ENCODE assay signal across 17 cellular contexts in genomic region chr10:19499291-19499765, GRCh38.
A peak's percentile ranks its signal among the peaks of the same experiment; 100 is the strongest.
DNase-seq lines count a peak whose midpoint lies in the region; ATAC-seq and TF ChIP-seq lines count a peak whose summit lies in the region.
"Had no signal": no experiment of that assay in that cellular context is flagged by ENCODE, and none has a peak within 500 bp of the region (broad histone marks: within the 10 kb centered on the region; RNA-seq: fewer than 3 reads in every experiment).

No MANE protein-coding gene starts in this region.

- H3K9ac ChIP-seq in PC-3 (ENCODE audit: low read length) = no peak overlapping the region
- H3K9ac ChIP-seq: BLaER1 had no signal

- POLR2A ChIA-PET in A673 (lab: Charles Lee; ENCODE audit: low non-redundant PET) (no interaction called here), HEK293T (lab: Yijun Ruan, JAX) (no interaction called here), PC-3 (lab: Charles Lee; ENCODE audit: unreplicated experiment) (no interaction called here), OCI-LY7 (lab: Charles Lee) (interaction anchor here (0.7 kb wide), 1 partner anchor 847 kb away, joined by 4 read pairs; no protein-coding TSS in a partner anchor)

- H3K79me2 ChIP-seq in PC-3 (ENCODE audit: low read length) (no peaks in the 10 kb centered on the region), OCI-LY7 (ENCODE audit: insufficient read depth, low read depth, low read length) (no peaks in the 10 kb centered on the region)

- TF ChIP-seq CTCF in A673 (conservative IDR thresholded peaks at IDR 0.05; ENCODE audit: low read depth, low read length) (no peak), PC-3 (conservative IDR thresholded peaks at IDR 0.05; ENCODE audit: low read depth, low read length) (no peak), OCI-LY7 (conservative IDR thresholded peaks at IDR 0.05; ENCODE audit: low read length) (no peak), upper lobe of right lung (IDR thresholded peaks at IDR 0.05) (no peak)

- H3F3A ChIP-seq in PC-3 (ENCODE audit: low read length, unreplicated experiment) = no peaks in the 10 kb centered on the region

- H2AFZ ChIP-seq in PC-3 (ENCODE audit: low read length) = no peak overlapping the region
- no peak overlapping the region for H2AFZ ChIP-seq in OCI-LY7 (ENCODE audit: low read length)
- H2AFZ ChIP-seq: GM23338 had no signal

- no peaks in the 10 kb centered on the region for H4K20me1 ChIP-seq in PC-3 (ENCODE audit: low read length)
- H4K20me1 ChIP-seq in OCI-LY7 (ENCODE audit: insufficient read depth, low read length) = no peaks in the 10 kb centered on the region
- H4K20me1 ChIP-seq: BLaER1 had no signal

- intact Hi-C loops in A673 (cut with micrococcal nuclease; ENCODE audit: unreplicated experiment) (loop anchor here (5.0 kb wide), 1 partner anchor 288 kb away; no protein-coding TSS in a partner anchor), PC-3 (cut with micrococcal nuclease) (no loop called here), OCI-LY7 (cut with micrococcal nuclease; ENCODE audit: unreplicated experiment) (no loop called here), upper lobe of right lung (cut with DNase I) (no loop called here)

- DNase-seq in A673 (ENCODE audit: low spot score) (peak; percentile 95), HEK293T (ENCODE audit: extremely low spot score) (no peak), PC-3 (peak; percentile 17), OCI-LY7 (ENCODE audit: low spot score) (no peak), upper lobe of right lung (no peak), hepatic stellate cell (ENCODE audit: low spot score) (no peak)
- DNase-seq: CD4-positive, alpha-beta memory T cell; DMS153; DMS79; GDM1; HCEC 1CT; HFFc6; IMR-90 had no signal

- H3K4me1 ChIP-seq in A673 (ENCODE audit: insufficient read depth, low read length, poor library complexity, severe bottlenecking) (peaks cover 23% of the 10 kb centered on the region), PC-3 (ENCODE audit: insufficient read depth, low read length) (no peaks in the 10 kb centered on the region), OCI-LY7 (ENCODE audit: insufficient read depth, low read length, poor library complexity, severe bottlenecking) (no peaks in the 10 kb centered on the region), upper lobe of right lung (no peaks in the 10 kb centered on the region)
- H3K4me1 ChIP-seq: A549, BLaER1 had no signal

- peaks cover 48% of the 10 kb centered on the region for H3K27me3 ChIP-seq in A673 (replicated peaks; ENCODE audit: insufficient read depth, low read depth, low read length, poor library complexity)
- no peaks in the 10 kb centered on the region for H3K27me3 ChIP-seq in PC-3 (ENCODE audit: low read length)
- no peaks in the 10 kb centered on the region for H3K27me3 ChIP-seq in upper lobe of right lung
- H3K27me3 ChIP-seq: BLaER1 had no signal

- H3K36me3 ChIP-seq in A673 (ENCODE audit: insufficient read depth, low read length, poor library complexity, severe bottlenecking) (no peaks in the 10 kb centered on the region), PC-3 (ENCODE audit: low read depth, low read length) (no peaks in the 10 kb centered on the region), OCI-LY7 (ENCODE audit: insufficient read depth, low read length) (no peaks in the 10 kb centered on the region), upper lobe of right lung (no peaks in the 10 kb centered on the region)
- H3K36me3 ChIP-seq: BLaER1 had no signal

- no peaks in the 10 kb centered on the region for H3K9me2 ChIP-seq in PC-3 (replicated peaks; ENCODE audit: low read length)
- no peaks in the 10 kb centered on the region for H3K9me2 ChIP-seq in OCI-LY7 (ENCODE audit: insufficient read depth, low read length)

- CTCF ChIA-PET in A673 (lab: Charles Lee) = no interaction called here
- CTCF ChIA-PET in HEK293T (lab: Yijun Ruan, JAX) = interaction anchor here (0.6 to 0.7 kb wide), 2 partner anchors 14 to 739 kb away, joined by 3 to 4 read pairs; no protein-coding TSS in a partner anchor
- CTCF ChIA-PET in PC-3 (lab: Charles Lee) = no interaction called here
- CTCF ChIA-PET in OCI-LY7 (lab: Charles Lee; ENCODE audit: unreplicated experiment) = no interaction called here

- BruUV-seq in A673 (replicated peaks; lab: Mats Ljungman, UMichigan) (no TSS peak), PC-3 (replicated peaks; lab: Mats Ljungman, UMichigan) (no TSS peak), OCI-LY7 (replicated peaks; lab: Mats Ljungman, UMichigan) (no TSS peak)

- H3K4me3 ChIP-seq in A673 (ENCODE audit: low read depth, low read length, poor library complexity, severe bottlenecking) (no peak overlapping the region), PC-3 (ENCODE audit: low read length) (no peak overlapping the region), OCI-LY7 (ENCODE audit: low read depth, low read length, poor library complexity, severe bottlenecking) (no peak overlapping the region), upper lobe of right lung (no peak overlapping the region)
- H3K4me3 ChIP-seq: A549, BLaER1, GM23338 had no signal

- no peak overlapping the region for H3K27ac ChIP-seq in A673 (ENCODE audit: low read depth, low read length, poor library complexity, severe bottlenecking)
- H3K27ac ChIP-seq in PC-3 (ENCODE audit: low read length) = no peak overlapping the region
- no peak overlapping the region for H3K27ac ChIP-seq in OCI-LY7 (ENCODE audit: low read depth, low read length, poor library complexity, severe bottlenecking)
- no peak overlapping the region for H3K27ac ChIP-seq in upper lobe of right lung
- H3K27ac ChIP-seq: A549, BLaER1, HL-60 had no signal

- H3K4me2 ChIP-seq in PC-3 (ENCODE audit: low read length) (no peak overlapping the region), OCI-LY7 (ENCODE audit: low read length) (no peak overlapping the region)
- H3K4me2 ChIP-seq: A549, BLaER1, GM23338 had no signal

- H3K9me3 ChIP-seq in A673 (ENCODE audit: low read depth, low read length, poor library complexity, severe bottlenecking) (no peaks in the 10 kb centered on the region), PC-3 (ENCODE audit: low read length) (no peaks in the 10 kb centered on the region), OCI-LY7 (ENCODE audit: low read length) (no peaks in the 10 kb centered on the region), upper lobe of right lung (no peaks in the 10 kb centered on the region)
- H3K9me3 ChIP-seq: A549, BLaER1 had no signal

- peak; percentile 27; the same call in 1 of the 2 replicates for ATAC-seq in PC-3
- no peak for ATAC-seq in upper lobe of right lung
- ATAC-seq: A549, GM23338 had no signal

TF ChIP-seq in HEK293T, 16 proteins besides CTCF, POLR2A, EP300 and RAD21:
- TF ChIP-seq FOXM1 (IDR thresholded peaks at IDR 0.05; ENCODE audit: borderline replicate concordance) (no peak), ZNF384 (IDR thresholded peaks at IDR 0.05) (0 out of 2 replicates have a peak, but pooled peaks have one; percentile 19)

Comparison
In these comparisons a context has a peak if more than half of its experiments do, and no peak if none do; other contexts are left out.
1. DNase-seq: peak in A673 (single experiment) and PC-3 (single experiment); none in HEK293T (single experiment), OCI-LY7 (single experiment), upper lobe of right lung (single experiment) and hepatic stellate cell (single experiment).